In genomic region chr5:172456076-172456800, GRCh38 we compare ENCODE assay signal across 15 cellular contexts. TPM values are rescaled to one million over a fixed set of nuclear protein-coding genes. Genes with fewer than 3 reads are reported as not detected.
A peak's percentile ranks its signal among the peaks of the same experiment; 100 is the strongest.
DNase-seq lines count a peak whose midpoint lies in the region; ATAC-seq, FAIRE-seq and TF ChIP-seq lines count a peak whose summit lies in the region.
"Had no signal": no experiment of that assay in that cellular context is flagged by ENCODE, and none has a peak within 500 bp of the region (broad histone marks: within the 10 kb centered on the region; RNA-seq: fewer than 3 reads in every experiment).

No MANE protein-coding gene starts in this region.

- H3K23me2 ChIP-seq in H1 (ENCODE audit: low read depth, low read length), result 0 out of 2 replicates have a peak, but pooled peaks cover 2% of the 10 kb centered on the region

- peaks cover 0 to 21% of the 10 kb centered on the region in 2 experiments; a peak in 2 of 4 replicates for H3K79me2 ChIP-seq in H1 (ENCODE audit: control insufficient read depth in 1 of 2, insufficient read depth in 2 of 2, low read length in 2 of 2)

- no peak overlapping the region for H4K5ac ChIP-seq in H1 (ENCODE audit: insufficient read length, low read depth, low read length)

- peaks cover 22% of the 10 kb centered on the region for H3K4me1 Mint-ChIP-seq in activated T-cell treated with anti-CD3 and anti-CD28 coated beads, Interleukin-2, amount 50 U/mL, for 4 hours (ENCODE audit: low read depth)
- peaks cover 17 to 38% (median 23%) of the 10 kb centered on the region in 4 donors for H3K4me1 Mint-ChIP-seq in naive thymus-derived CD8-positive, alpha-beta T cell

- no peak for ATAC-seq in activated T-cell treated with anti-CD3 and anti-CD28 coated beads, Interleukin-2, amount 50 U/mL, for 4 hours
- no peak for ATAC-seq in naive thymus-derived CD8-positive, alpha-beta T cell
- no peak for ATAC-seq in upper lobe of left lung (ENCODE audit: low FRiP score in 2 of 2)
- ATAC-seq: stimulated activated naive CD8-positive, alpha-beta T cell treated with anti-CD3 and anti-CD28 coated beads, Interleukin-15, amount 100 ng/mL, for 72 hours had no signal

- H2BK5ac ChIP-seq in H1 (ENCODE audit: low read depth, low read length), result peak overlapping the region; percentile 49; the same call in 1 of the 2 replicates

- TF ChIP-seq POLR2A in H1 (IDR thresholded peaks at IDR 0.05; ENCODE audit: control extremely low read depth in 1 of 2, low read depth in 2 of 2, low read length in 2 of 2) (no peak), upper lobe of left lung (IDR thresholded peaks at IDR 0.05) (no peak)

- peak overlapping the region; percentile 4 for H3K4me3 Mint-ChIP-seq in activated T-cell treated with anti-CD3 and anti-CD28 coated beads, Interleukin-2, amount 50 U/mL, for 4 hours
- peak overlapping the region in 9 of 10 donors; percentile 7 to 94 (median 65) for H3K4me3 Mint-ChIP-seq in naive thymus-derived CD8-positive, alpha-beta T cell
- H3K4me3 Mint-ChIP-seq: activated CD4-positive, alpha-beta memory T cell treated with anti-CD3 and anti-CD28 coated beads for 36 hours; stimulated activated naive CD8-positive, alpha-beta T cell treated with anti-CD3 and anti-CD28 coated beads, Interleukin-15, amount 100 ng/mL, for 72 hours had no signal

- peak overlapping the region in 2 of 10 donors; percentile 31 to 53 for H3K27ac Mint-ChIP-seq in naive thymus-derived CD8-positive, alpha-beta T cell
- H3K27ac Mint-ChIP-seq: activated CD4-positive, alpha-beta memory T cell treated with anti-CD3 and anti-CD28 coated beads for 36 hours had no signal

- H4K8ac ChIP-seq in H1 (ENCODE audit: extremely low read depth, insufficient read depth, low read length), result no peak overlapping the region

- POLR2A ChIA-PET in H1 (lab: Charles Lee; ENCODE audit: partially characterized antibody), result interaction anchor here (1.2 kb wide), 1 partner anchor 186 kb away, joined by 3 read pairs; no protein-coding TSS in a partner anchor
- POLR2A ChIA-PET in naive thymus-derived CD8-positive, alpha-beta T cell (lab: Charles Lee), result no interaction called here

- no peaks in the 10 kb centered on the region for H3K9me3 Mint-ChIP-seq in activated T-cell treated with anti-CD3 and anti-CD28 coated beads, Interleukin-2, amount 50 U/mL, for 4 hours
- no peaks in the 10 kb centered on the region for H3K9me3 Mint-ChIP-seq in naive thymus-derived CD8-positive, alpha-beta T cell
- H3K9me3 Mint-ChIP-seq: activated CD4-positive, alpha-beta memory T cell treated with anti-CD3 and anti-CD28 coated beads for 36 hours; stimulated activated naive CD8-positive, alpha-beta T cell treated with anti-CD3 and anti-CD28 coated beads, Interleukin-15, amount 100 ng/mL, for 72 hours had no signal

- H3K36me3 Mint-ChIP-seq in activated T-cell treated with anti-CD3 and anti-CD28 coated beads, Interleukin-2, amount 50 U/mL, for 4 hours (ENCODE audit: insufficient read depth), result no peaks in the 10 kb centered on the region
- H3K36me3 Mint-ChIP-seq in naive thymus-derived CD8-positive, alpha-beta T cell, result no peaks in the 10 kb centered on the region
- H3K36me3 Mint-ChIP-seq: activated CD4-positive, alpha-beta memory T cell treated with anti-CD3 and anti-CD28 coated beads for 36 hours had no signal

- peak overlapping the region; percentile 51; the same call in 1 of the 2 replicates for H2BK12ac ChIP-seq in H1 (ENCODE audit: low read depth, low read length)

- 80% methylated on average over 11 of the region's 11 CpGs; no CpG with 5 or more reads in 1 of the 2 experiments for WGBS in H1 (ENCODE audit: extremely low coverage in 1 of 2, insufficient coverage in 1 of 2, insufficient read length in 1 of 2, insufficient replicate concordance in 2 of 2, low coverage in 1 of 2, low lambda C conversion rate in 2 of 2, missing lambda C conversion rate in 1 of 2), 2 experiments
- 65 to 76% methylated on average over 11 of the region's 11 CpGs for WGBS in upper lobe of left lung, 2 donors

- H3K79me1 ChIP-seq in H1 (ENCODE audit: low read depth, low read length), result peaks cover 5% of the 10 kb centered on the region; the same call in 1 of the 2 replicates

- H3K36me3 ChIP-seq in H1 (ENCODE audit: control insufficient read depth in 2 of 4, insufficient read depth in 4 of 4, low read length in 3 of 4), result peaks cover 0 to 3% (median 0%) of the 10 kb centered on the region in 4 experiments; a peak in 1 of 8 replicates
- no peaks in the 10 kb centered on the region for H3K36me3 ChIP-seq in upper lobe of left lung
- H3K36me3 ChIP-seq in kidney (ENCODE audit: control insufficient read depth in 1 of 2, insufficient read depth in 2 of 2, low read length in 2 of 2), result no peaks in the 10 kb centered on the region

- no peak for TF ChIP-seq CTCF in H1 (IDR thresholded peaks at IDR 0.05; ENCODE audit: control extremely low read depth in 1 of 3, insufficient read depth in 1 of 3, low read depth in 1 of 3, low read length in 3 of 3)
- no peak for TF ChIP-seq CTCF in upper lobe of left lung (IDR thresholded peaks at IDR 0.05)
- no peak for TF ChIP-seq CTCF in kidney (IDR thresholded peaks at IDR 0.05; ENCODE audit: borderline replicate concordance, extremely low read depth, insufficient read depth)

- FAIRE-seq in H1 (lab: Jason Lieb, UNC) (no peak), kidney (lab: Jason Lieb, UNC) (no peak)

- 0 out of 2 replicates have a peak overlapping the region, but pooled peaks have one; percentile 10 for H2AFZ ChIP-seq in H1 (ENCODE audit: low read length)

- H3K4me1 ChIP-seq in H1 (replicated peaks in 1 of 4; ENCODE audit: control insufficient read depth in 3 of 4, insufficient read depth in 4 of 4, low read length in 3 of 4) (peaks cover 11 to 15% (median 13%) of the 10 kb centered on the region in 4 experiments), upper lobe of left lung (peaks cover 17 to 37% (median 26%) of the 10 kb centered on the region in 4 donors), kidney (ENCODE audit: control insufficient read depth in 1 of 2, insufficient read depth in 1 of 2, low read depth in 1 of 2, low read length in 2 of 2) (peaks cover 0 to 9% of the 10 kb centered on the region in 2 donors)

- CTCF ChIA-PET in H1 (lab: Charles Lee; ENCODE audit: partially characterized antibody), result interaction anchor here (0.9 to 1.2 kb wide), 2 partner anchors 9 to 240 kb away, joined by 3 to 4 read pairs; no protein-coding TSS in a partner anchor

- TF ChIP-seq RAD21 in H1 (IDR thresholded peaks at IDR 0.05 in 1 of 2, conservative IDR thresholded peaks at IDR 0.05 in 1 of 2; ENCODE audit: low read depth in 2 of 2, low read length in 2 of 2), result no peak

- H2BK120ac ChIP-seq in H1 (replicated peaks; ENCODE audit: low read depth, low read length), result no peak overlapping the region

- H4K91ac ChIP-seq in H1 (replicated peaks; ENCODE audit: insufficient read length, low read length), result no peak overlapping the region

- H3K9me3 ChIP-seq in H1 (ENCODE audit: insufficient read depth in 2 of 2, low read depth in 1 of 2, low read length in 1 of 2), result no peaks in the 10 kb centered on the region
- no peaks in the 10 kb centered on the region for H3K9me3 ChIP-seq in upper lobe of left lung
- H3K9me3 ChIP-seq in kidney (ENCODE audit: control insufficient read depth in 1 of 2, low read length in 2 of 2), result no peaks in the 10 kb centered on the region

- TF ChIP-seq EP300 in H1 (IDR thresholded peaks at IDR 0.05; ENCODE audit: borderline replicate concordance in 1 of 2, low read depth in 2 of 2, low read length in 2 of 2) (no peak), upper lobe of left lung (IDR thresholded peaks at IDR 0.05) (no peak)

- peaks cover 7% of the 10 kb centered on the region in 2 experiments for H4K20me1 ChIP-seq in H1 (replicated peaks in 1 of 2; ENCODE audit: control insufficient read depth in 1 of 2, insufficient read depth in 2 of 2, low read length in 2 of 2)

- intact Hi-C loops in posterior vena cava (cut with DNase I) (loop anchor here in 1 of 2 donors (10.0 kb wide), 1 partner anchor 479 kb away; no protein-coding TSS in a partner anchor), kidney (cut with DNase I) (no loop called here)

- H3K14ac ChIP-seq in H1 (ENCODE audit: insufficient read length), result no peak overlapping the region

- peaks cover 33% of the 10 kb centered on the region for H3K27me3 Mint-ChIP-seq in activated T-cell treated with anti-CD3 and anti-CD28 coated beads, Interleukin-2, amount 50 U/mL, for 4 hours (ENCODE audit: low read depth)
- H3K27me3 Mint-ChIP-seq in naive thymus-derived CD8-positive, alpha-beta T cell, result peaks cover 5 to 26% (median 11%) of the 10 kb centered on the region in 5 donors

- no peak overlapping the region for H2AK5ac ChIP-seq in H1 (ENCODE audit: low read depth, low read length)

- no peak overlapping the region for H2BK15ac ChIP-seq in H1 (ENCODE audit: low read length)

- no peak overlapping the region for H3K4me3 ChIP-seq in H1 (ENCODE audit: extremely low read depth in 1 of 4, insufficient read depth in 2 of 4, low read depth in 3 of 4, low read length in 4 of 4)
- no peak overlapping the region for H3K4me3 ChIP-seq in upper lobe of left lung
- no peak overlapping the region for H3K4me3 ChIP-seq in kidney (ENCODE audit: low read length in 2 of 2)

- 0 out of 2 replicates have a peak overlapping the region, but pooled peaks have one; percentile 61 for H2BK20ac ChIP-seq in H1 (ENCODE audit: low read length)

- H3K4ac ChIP-seq in H1 (replicated peaks; ENCODE audit: insufficient read length, low read depth, low read length), result no peak overlapping the region

- H3K27ac ChIP-seq in H1 (ENCODE audit: low read depth, low read length) (no peak overlapping the region), upper lobe of left lung (peak overlapping the region in 3 of 4 donors; percentile 20 to 93 (median 31)), kidney (ENCODE audit: low read depth in 2 of 2, low read length in 2 of 2) (no peak overlapping the region)

- no peak overlapping the region for H3K56ac ChIP-seq in H1 (replicated peaks; ENCODE audit: insufficient read length, low read depth, low read length)

- no peak overlapping the region for H3K9ac ChIP-seq in H1 (replicated peaks in 1 of 4; ENCODE audit: extremely low read depth in 1 of 4, low read depth in 3 of 4, low read length in 3 of 4)
- no peak overlapping the region for H3K9ac ChIP-seq in kidney (ENCODE audit: low read length in 2 of 2)

- H3K18ac ChIP-seq in H1 (ENCODE audit: extremely low read depth, low read length), result peak overlapping the region; percentile 24; the same call in 1 of the 2 replicates

- no peaks in the 10 kb centered on the region; a peak in 2 of 7 replicates for H3K27me3 ChIP-seq in H1 (replicated peaks in 1 of 4; ENCODE audit: control insufficient read depth in 3 of 4, extremely low read depth in 1 of 4, insufficient read depth in 3 of 4, low read length in 3 of 4)
- peaks cover 0 to 3% (median 0%) of the 10 kb centered on the region in 4 donors for H3K27me3 ChIP-seq in upper lobe of left lung

- DNase-seq in activated T-cell treated with anti-CD3 and anti-CD28 coated beads, Interleukin-2, amount 50 U/mL, for 4 hours, result no peak
- no peak for DNase-seq in activated T-cell treated with anti-CD3 and anti-CD28 coated beads, Interleukin-2, amount 50 U/mL, for 48 hours
- no peak for DNase-seq in H1 (ENCODE audit: low read depth in 1 of 2, low spot score in 2 of 2)
- DNase-seq in naive thymus-derived CD8-positive, alpha-beta T cell, result no peak
- DNase-seq in upper lobe of left lung, result peak in 1 of 2 donors; percentile 18
- no peak for DNase-seq in DMS153 treated with DMSO at 0.1 percent for 48 hours (lab: John Stamatoyannopoulos, UW; ENCODE audit: unreplicated experiment)
- DNase-seq in posterior vena cava (ENCODE audit: low spot score), result no peak
- no peak for DNase-seq in kidney
- DNase-seq: activated CD4-positive, alpha-beta memory T cell treated with anti-CD3 and anti-CD28 coated beads for 36 hours; activated effector memory CD4-positive, alpha-beta T cell treated with anti-CD3 and anti-CD28 coated beads, Interleukin-2, amount 50 U/mL, for 16 hours; KG1; NCI-H187; NCI-H69; stimulated activated naive CD8-positive, alpha-beta T cell treated with anti-CD3 and anti-CD28 coated beads, Interleukin-15, amount 100 ng/mL, for 72 hours; T1000 had no signal

- peak overlapping the region in 1 of 2 experiments; percentile 57; a peak in 2 of 4 replicates for H3K4me2 ChIP-seq in H1 (ENCODE audit: insufficient read depth in 1 of 2, low read depth in 2 of 2, low read length in 2 of 2)

- H3K23ac ChIP-seq in H1 (ENCODE audit: insufficient read length), result no peak overlapping the region

RNA-seq across cellular contexts. Expression of gene SH3PXD2B, which starts 1.9 kb away (rescaled TPM):
- total RNA-seq in activated T-cell treated with anti-CD3 and anti-CD28 coated beads, Interleukin-2, amount 50 U/mL, for 4 hours, result under 1 TPM; 0.21 to 0.96 (median 0.92) TPM
- total RNA-seq in H1 (2021; fragmentation: NEBNext Ultra II Directional; extraction: Animal tissue kit (Norgen Biotek cat#: 25700)), result 72.9 and 74.9 TPM in 2 replicates
- 25.8 and 32.9 TPM in 2 replicates for polyA plus RNA-seq in H1 (2011; rRNA removed)
- polyA plus RNA-seq in H1 (2011; cell fraction: cytosol; rRNA removed), result 20.8 TPM
- polyA plus RNA-seq in H1 (2011; cell fraction: nucleus; rRNA removed), result 36.8 TPM
- 41.9 to 57.7 TPM (median 50.6 TPM) in 4 replicates for polyA plus RNA-seq in H1 (2012, experiment 1 of 2)
- polyA plus RNA-seq in H1 (2012, experiment 2 of 2), result 27.7 TPM
- 27.0 TPM for polyA plus RNA-seq in H1 (2013, experiment 1 of 2)
- polyA plus RNA-seq in H1 (2013, experiment 2 of 2), result 26.0 TPM
- polyA minus RNA-seq in H1 (2011; rRNA and poly(A)+ RNA removed), result 60.2 and 64.5 TPM in 2 replicates
- polyA minus RNA-seq in H1 (2011; cell fraction: cytosol; rRNA and poly(A)+ RNA removed), result 37.4 TPM
- polyA minus RNA-seq in H1 (2011; cell fraction: nucleus; rRNA and poly(A)+ RNA removed), result 30.4 TPM
- total RNA-seq in naive thymus-derived CD8-positive, alpha-beta T cell, result under 1 TPM; 0.47 to 0.55 TPM
- under 1 TPM in 2 of 3 donors, not detected in 1; 0.09 to 0.10 TPM for polyA plus RNA-seq in naive thymus-derived CD8-positive, alpha-beta T cell
- 10 to 100 TPM; 17.1 to 55.5 (median 43.2) TPM for total RNA-seq in upper lobe of left lung
- total RNA-seq in posterior vena cava, result 100 to 1,000 TPM in 1 of 2 donors, 10 to 100 TPM in 1; 85.2 to 114 TPM
- 22.8 TPM for total RNA-seq in kidney
- polyA plus RNA-seq in kidney (ENCODE audit: insufficient read depth, low read depth, low replicate concordance), result 3.1 TPM

Comparison
In these comparisons a context has a peak if more than half of its experiments do, and no peak if none do; other contexts are left out.
1. H3K27ac ChIP-seq: peak in upper lobe of left lung (3 of 4); none in H1 (single experiment) and kidney (0 of 2).
2. RNA of gene SH3PXD2B, which starts 1.9 kb away (total RNA-seq): 85.2 to 114 TPM in posterior vena cava, 72.9 to 74.9 TPM in H1, 17.1 to 55.5 TPM in upper lobe of left lung and 22.8 TPM in kidney (single experiment); 0.21 to 0.96 TPM in activated T-cell treated with anti-CD3 and anti-CD28 coated beads, Interleukin-2, amount 50 U/mL, for 4 hours and 0.47 to 0.55 TPM in naive thymus-derived CD8-positive, alpha-beta T cell; every median in the first group is over 4 times any median in the second.